Comparison of ENCODE assay signal across 22 cellular contexts in genomic region chr11:45265963-45266692, GRCh38. TPM values are rescaled to one million over a fixed set of nuclear protein-coding genes. Genes with fewer than 3 reads are reported as not detected.
A peak's percentile ranks its signal among the peaks of the same experiment; 100 is the strongest.
DNase-seq lines count a peak whose midpoint lies in the region; FAIRE-seq and TF ChIP-seq lines count a peak whose summit lies in the region.
"Had no signal": no experiment of that assay in that cellular context is flagged by ENCODE, and none has a peak within 500 bp of the region (broad histone marks: within the 10 kb centered on the region; RNA-seq: fewer than 3 reads in every experiment).

No MANE protein-coding gene starts in this region.

- peaks cover 6% of the 10 kb centered on the region; the same call in 1 of the 2 replicates for H3K9me2 ChIP-seq in PC-9 (ENCODE audit: insufficient read depth)

- H3K9me3 ChIP-seq in mucosa of rectum (ENCODE audit: control insufficient read depth in 2 of 2, low read length in 2 of 2) (no peaks in the 10 kb centered on the region), PC-9 (ENCODE audit: insufficient read depth, low read depth) (no peaks in the 10 kb centered on the region)

- DNase-seq in Calu3 (no peak), epithelial cell of esophagus (ENCODE audit: low read depth) (peak; percentile 53), type B pancreatic cell (ENCODE audit: extremely low spot score, unreplicated experiment) (no peak), RCC 7860 (ENCODE audit: low spot score) (no peak), T-helper 1 cell (no peak), PC-9 (no peak)
- DNase-seq: C1 segment of cervical spinal cord; CD4-positive, alpha-beta memory T cell; COR-L47; HCEC 1CT; NCI-H1048; NCI-H1417; NCI-H1694; NCI-H2029 treated with DMSO at 0.1 percent for 48 hours; NCI-H526 treated with DMSO at 0.1 percent for 48 hours; SHP77 treated with DMSO at 0.1 percent for 48 hours had no signal

- H3K4me3 ChIP-seq in epithelial cell of esophagus (ENCODE audit: low read length): no peak overlapping the region
- H3K4me3 ChIP-seq in mucosa of rectum (ENCODE audit: low read length in 2 of 2): peak overlapping the region; percentile 13 to 56
- no peak overlapping the region for H3K4me3 ChIP-seq in PC-9
- H3K4me3 ChIP-seq: GM12878 had no signal

- H3K4me2 ChIP-seq in PC-9: no peak overlapping the region

- BruUV-seq in Calu3 (replicated peaks; lab: Mats Ljungman, UMichigan) (no TSS peak), PC-9 (replicated peaks; lab: Mats Ljungman, UMichigan) (no TSS peak)

- no peaks in the 10 kb centered on the region for H3F3A ChIP-seq in PC-9 (ENCODE audit: insufficient read depth, low read depth)

- FAIRE-seq in RCC 7860 (lab: Jason Lieb, UNC): no peak
- FAIRE-seq: A204.1, G401.6, GM12878 had no signal

- H3K9ac ChIP-seq in mucosa of rectum (ENCODE audit: low read depth in 1 of 2, low read length in 2 of 2): peak overlapping the region; percentile 27 to 52

- no peak for TF ChIP-seq CTCF in Calu3 (IDR thresholded peaks at IDR 0.05; ENCODE audit: unreplicated experiment)
- no peak for TF ChIP-seq CTCF in epithelial cell of esophagus (IDR thresholded peaks at IDR 0.05; ENCODE audit: insufficient read depth, low read depth, low read length, missing control alignments)
- no peak for TF ChIP-seq CTCF in type B pancreatic cell (conservative IDR thresholded peaks at IDR 0.05)
- no peak for TF ChIP-seq CTCF in PC-9 (conservative IDR thresholded peaks at IDR 0.05)

- H3K4me1 ChIP-seq in mucosa of rectum (ENCODE audit: control insufficient read depth in 2 of 2, insufficient read depth in 2 of 2, low read length in 2 of 2) (peaks cover 23 to 33% of the 10 kb centered on the region in 2 donors), PC-9 (replicated peaks; ENCODE audit: insufficient read depth) (no peaks in the 10 kb centered on the region)

- H3K27me3 Mint-ChIP-seq in Calu3 (ENCODE audit: unreplicated experiment) (no peaks in the 10 kb centered on the region), type B pancreatic cell (peaks cover 17% of the 10 kb centered on the region)

- H2AFZ ChIP-seq in PC-9: no peak overlapping the region

- H3K27ac Mint-ChIP-seq in Calu3 (ENCODE audit: unreplicated experiment) (peak overlapping the region; percentile 21), type B pancreatic cell (peak overlapping the region; percentile 60)
- H3K27ac Mint-ChIP-seq: CD4-positive, alpha-beta memory T cell had no signal

- H3K36me3 ChIP-seq in mucosa of rectum (ENCODE audit: control insufficient read depth in 2 of 2, insufficient read depth in 2 of 2, low read length in 2 of 2): no peaks in the 10 kb centered on the region
- no peaks in the 10 kb centered on the region for H3K36me3 ChIP-seq in PC-9 (ENCODE audit: low read depth)

- peak overlapping the region; percentile 32 for H3K4me3 Mint-ChIP-seq in Calu3 (ENCODE audit: low read depth, unreplicated experiment)
- no peak overlapping the region for H3K4me3 Mint-ChIP-seq in type B pancreatic cell
- H3K4me3 Mint-ChIP-seq: CD4-positive, alpha-beta memory T cell had no signal

- H3K36me3 Mint-ChIP-seq in Calu3 (ENCODE audit: insufficient read depth, unreplicated experiment): peaks cover 9% of the 10 kb centered on the region
- no peaks in the 10 kb centered on the region for H3K36me3 Mint-ChIP-seq in type B pancreatic cell
- H3K36me3 Mint-ChIP-seq: CD4-positive, alpha-beta memory T cell had no signal

- H3K4me1 Mint-ChIP-seq in Calu3 (ENCODE audit: low read depth, unreplicated experiment) (peaks cover 86% of the 10 kb centered on the region), type B pancreatic cell (ENCODE audit: unreplicated experiment) (peaks cover 5% of the 10 kb centered on the region)
- H3K4me1 Mint-ChIP-seq: CD4-positive, alpha-beta memory T cell had no signal

- CTCF ChIA-PET in Calu3 (lab: Charles Lee): interaction anchor here (0.8 kb wide), 1 partner anchor 16 kb away, joined by 3 read pairs; no protein-coding TSS in a partner anchor
- CTCF ChIA-PET in PC-9 (lab: Charles Lee): no interaction called here

- H4K20me1 ChIP-seq in PC-9 (ENCODE audit: insufficient read depth): no peaks in the 10 kb centered on the region

- intact Hi-C loops in Calu3 (cut with micrococcal nuclease; ENCODE audit: unreplicated experiment): no loop called here
- intact Hi-C loops in PC-9 (cut with micrococcal nuclease; ENCODE audit: unreplicated experiment): no loop called here

- H3K27ac ChIP-seq in mucosa of rectum (ENCODE audit: low read depth in 2 of 2, low read length in 2 of 2) (peak overlapping the region; percentile 87 to 91), PC-9 (no peak overlapping the region)
- H3K27ac ChIP-seq: HL-60 had no signal

- H3K27me3 ChIP-seq in mucosa of rectum (ENCODE audit: control insufficient read depth in 2 of 2, insufficient read depth in 2 of 2, low read length in 2 of 2): peaks cover 0 to 2% of the 10 kb centered on the region in 2 donors
- peaks cover 58% of the 10 kb centered on the region for H3K27me3 ChIP-seq in PC-9 (ENCODE audit: insufficient read depth, low read depth)

- H3K9me3 Mint-ChIP-seq in Calu3 (ENCODE audit: low read depth, unreplicated experiment) (no peaks in the 10 kb centered on the region), type B pancreatic cell (no peaks in the 10 kb centered on the region)

- no peaks in the 10 kb centered on the region for H3K79me2 ChIP-seq in PC-9 (ENCODE audit: low read depth)

- POLR2A ChIA-PET in PC-9 (lab: Charles Lee; ENCODE audit: unreplicated experiment): no interaction called here

RNA-seq across cellular contexts. Expression of gene SYT13, which starts 20.0 kb away (rescaled TPM):
- total RNA-seq in Calu3 (2022) (31.1 and 36.8 TPM in 2 replicates), type B pancreatic cell (ENCODE audit: low replicate concordance) (17.4 and 36.4 TPM in 2 replicates), PC-9 (2021) (not detected in 2 replicates)
- total RNA-seq: CD4-positive, alpha-beta memory T cell; GM12878; NCI-H460 had no signal

Comparison
In these comparisons a context has a peak if more than half of its experiments do, and no peak if none do; other contexts are left out.
1. H3K4me3 ChIP-seq: peak in mucosa of rectum (2 of 2); none in epithelial cell of esophagus (single experiment) and PC-9 (single experiment).
2. RNA of gene SYT13, which starts 20.0 kb away (total RNA-seq): 31.1 to 36.8 TPM in Calu3 and 17.4 to 36.4 TPM in type B pancreatic cell; not detected in PC-9; every median in the first group is over 10 times any median in the second.